ENCODE assay signal across 8 cellular contexts in the genomic region with DNA sequence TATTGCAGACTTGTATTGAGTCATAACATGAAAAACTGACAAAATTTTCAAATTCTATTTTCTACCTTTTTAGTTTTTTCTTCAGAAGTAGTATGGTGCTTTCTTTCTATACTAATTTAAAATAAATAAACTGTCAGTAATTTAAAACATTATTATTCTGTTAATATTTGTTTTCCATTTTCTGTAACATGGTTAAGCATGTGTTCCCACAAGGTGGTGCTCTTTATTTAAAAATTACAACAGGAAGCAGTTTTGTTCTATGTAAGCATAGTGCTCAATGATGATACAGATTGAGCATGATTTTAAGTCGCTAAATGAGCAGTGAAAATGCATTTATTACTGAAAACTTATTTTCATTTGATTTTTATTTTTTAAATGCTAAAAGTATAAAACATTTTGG.
DNase-seq lines count a peak whose midpoint lies in the region; ATAC-seq and TF ChIP-seq lines count a peak whose summit lies in the region.

No MANE protein-coding gene starts in this region.

- no peak overlapping the region for H3K27ac ChIP-seq in gastroesophageal sphincter
- no peak overlapping the region for H3K27ac ChIP-seq in suprapubic skin

- peaks cover 2% of the 10 kb centered on the region for H3K9me3 Mint-ChIP-seq in Calu3 (ENCODE audit: low read depth, unreplicated experiment)

- no peak overlapping the region for H3K4me3 Mint-ChIP-seq in Calu3 (ENCODE audit: low read depth, unreplicated experiment)

- no peak overlapping the region for H3K27ac Mint-ChIP-seq in Calu3 (ENCODE audit: unreplicated experiment)

- no peaks in the 10 kb centered on the region for H3K36me3 Mint-ChIP-seq in Calu3 (ENCODE audit: insufficient read depth, unreplicated experiment)

- TF ChIP-seq CTCF in Calu3 (IDR thresholded peaks at IDR 0.05; ENCODE audit: unreplicated experiment): peak; percentile 30
- TF ChIP-seq CTCF in gastroesophageal sphincter (IDR thresholded peaks at IDR 0.05): peak; percentile 34 to 62 (median 54)
- TF ChIP-seq CTCF in suprapubic skin (IDR thresholded peaks at IDR 0.05): peak; percentile 12 to 44

- H3K27me3 Mint-ChIP-seq in Calu3 (ENCODE audit: unreplicated experiment): no peaks in the 10 kb centered on the region

- ATAC-seq in GM19468 (IDR thresholded peaks at IDR 0.05; ENCODE audit: extremely low read depth, unreplicated experiment) (peak; percentile 51), gastroesophageal sphincter (no peak), GM21423 (IDR thresholded peaks at IDR 0.05; ENCODE audit: unreplicated experiment) (no peak)

- H3K27me3 ChIP-seq in gastroesophageal sphincter: no peaks in the 10 kb centered on the region
- H3K27me3 ChIP-seq in suprapubic skin: no peaks in the 10 kb centered on the region

- intact Hi-C loops in Calu3 (cut with micrococcal nuclease; ENCODE audit: unreplicated experiment): loop anchor here (1.0 to 10.0 kb wide), 6 partner anchors 152 to 983 kb away; a partner anchor contains a TSS

- TF ChIP-seq POLR2A in gastroesophageal sphincter (IDR thresholded peaks at IDR 0.05) (no peak), suprapubic skin (IDR thresholded peaks at IDR 0.05) (no peak)

- no peak for TF ChIP-seq EP300 in gastroesophageal sphincter (IDR thresholded peaks at IDR 0.05)
- no peak for TF ChIP-seq EP300 in suprapubic skin (IDR thresholded peaks at IDR 0.05)

- DNase-seq in Calu3: peak; percentile 16
- peak; percentile 32 for DNase-seq in NCI-H1048 (lab: John Stamatoyannopoulos, UW)
- peak; percentile 1 for DNase-seq in SKM-1 (lab: John Stamatoyannopoulos, UW; ENCODE audit: unreplicated experiment)
- no peak for DNase-seq in suprapubic skin (ENCODE audit: low spot score in 2 of 2)
- DNase-seq in stimulated activated CD4-positive, alpha-beta T cell treated with anti-CD3 and anti-CD28 coated beads, Interleukin-15, amount 100 ng/mL, for 24 hours: no peak

- CTCF ChIA-PET in Calu3 (lab: Charles Lee): interaction anchor here (0.7 to 1.0 kb wide), 2 partner anchors 348 to 714 kb away, joined by 3 read pairs; a partner anchor contains a TSS

- no peak overlapping the region for H3K4me3 ChIP-seq in gastroesophageal sphincter
- H3K4me3 ChIP-seq in suprapubic skin: no peak overlapping the region

- WGBS in gastroesophageal sphincter (ENCODE audit: low coverage in 1 of 2), 2 donors: 0% methylated on average over 1 of the region's 1 CpG
- 7% methylated on average over 1 of the region's 1 CpG for WGBS in suprapubic skin

- H3K36me3 ChIP-seq in gastroesophageal sphincter (no peaks in the 10 kb centered on the region), suprapubic skin (no peaks in the 10 kb centered on the region)

- H3K4me1 Mint-ChIP-seq in Calu3 (ENCODE audit: low read depth, unreplicated experiment): no peaks in the 10 kb centered on the region

- H3K9me3 ChIP-seq in gastroesophageal sphincter: no peaks in the 10 kb centered on the region
- no peaks in the 10 kb centered on the region for H3K9me3 ChIP-seq in suprapubic skin

- no TSS peak for BruUV-seq in Calu3 (replicated peaks; lab: Mats Ljungman, UMichigan)

- H3K4me1 ChIP-seq in gastroesophageal sphincter (peaks cover 0 to 3% (median 0%) of the 10 kb centered on the region in 3 donors), suprapubic skin (no peaks in the 10 kb centered on the region)

Comparison
In these comparisons a context has a peak if more than half of its experiments do, and no peak if none do; other contexts are left out.
1. DNase-seq: peak in Calu3 (single experiment), NCI-H1048 (single experiment) and SKM-1 (single experiment); none in suprapubic skin (0 of 2) and stimulated activated CD4-positive, alpha-beta T cell treated with anti-CD3 and anti-CD28 coated beads, Interleukin-15, amount 100 ng/mL, for 24 hours (single experiment).
2. Peak in every context shown above with its lines, with median percentiles within 50 percentile points of each other: CTCF ChIP-seq.